8 cellular contexts compared by ENCODE assay signal in genomic region chr22:19943665-19944026, GRCh38. TPM values are rescaled to one million over a fixed set of nuclear protein-coding genes. Genes with fewer than 3 reads are reported as not detected.
DNase-seq lines count a peak whose midpoint lies in the region; ATAC-seq and TF ChIP-seq lines count a peak whose summit lies in the region.

No MANE protein-coding gene starts in this region.

- POLR2A ChIA-PET in T-cell (lab: Charles Lee), result interaction anchor here in 1 of 2 donors (0.7 kb wide), 1 partner anchor 30 kb away, joined by 5 read pairs; no protein-coding TSS in a partner anchor

- no peaks in the 10 kb centered on the region for H3K36me3 ChIP-seq in smooth muscle cell (ENCODE audit: low read depth)

- CTCF ChIA-PET in activated naive CD4-positive, alpha-beta T cell treated with anti-CD3 and anti-CD28 coated beads for 36 hours (lab: Charles Lee), result interaction anchor here (0.8 to 1.3 kb wide), 3 partner anchors 10 to 53 kb away, joined by 3 read pairs; no protein-coding TSS in a partner anchor
- CTCF ChIA-PET in T-cell (lab: Charles Lee), result interaction anchor here in 1 of 2 donors (0.6 to 0.8 kb wide), 2 partner anchors 10 to 213 kb away, joined by 3 to 4 read pairs; no protein-coding TSS in a partner anchor

- no peak overlapping the region for H3K4me3 ChIP-seq in fibroblast of villous mesenchyme (ENCODE audit: low read depth, low read length)
- no peak overlapping the region for H3K4me3 ChIP-seq in smooth muscle cell

- intact Hi-C loops in activated naive CD4-positive, alpha-beta T cell treated with anti-CD3 and anti-CD28 coated beads for 36 hours (cut with micrococcal nuclease), result no loop called here

- no peaks in the 10 kb centered on the region for H3K9me3 Mint-ChIP-seq in activated naive CD4-positive, alpha-beta T cell treated with anti-CD3 and anti-CD28 coated beads for 36 hours
- H3K9me3 Mint-ChIP-seq in T-cell, result no peaks in the 10 kb centered on the region

- H3F3A ChIP-seq in smooth muscle cell (ENCODE audit: low read depth), result peaks cover 7% of the 10 kb centered on the region

- H2AFZ ChIP-seq in smooth muscle cell (ENCODE audit: low read depth), result no peak overlapping the region

- DNase-seq in activated naive CD4-positive, alpha-beta T cell treated with anti-CD3 and anti-CD28 coated beads for 36 hours, result peak; percentile 25
- no peak for DNase-seq in activated naive CD4-positive, alpha-beta T cell treated with anti-CD3 and anti-CD28 coated beads, Interleukin-2, amount 50 U/mL, for 16 hours
- DNase-seq in T-cell, result no peak
- DNase-seq in fibroblast of villous mesenchyme (ENCODE audit: low read depth), result peak; percentile 80
- DNase-seq in smooth muscle cell (lab: John Stamatoyannopoulos, UW; ENCODE audit: unreplicated experiment), result no peak
- DNase-seq in KG1 (lab: John Stamatoyannopoulos, UW), result no peak
- no peak for DNase-seq in activated CD8-positive, alpha-beta memory T cell treated with anti-CD3 and anti-CD28 coated beads, Interleukin-2, amount 50 U/mL, for 48 hours

- H3K36me3 Mint-ChIP-seq in activated naive CD4-positive, alpha-beta T cell treated with anti-CD3 and anti-CD28 coated beads for 36 hours (ENCODE audit: low read depth), result peaks cover 12% of the 10 kb centered on the region
- no peaks in the 10 kb centered on the region for H3K36me3 Mint-ChIP-seq in T-cell

- H3K79me2 ChIP-seq in smooth muscle cell (ENCODE audit: low read depth), result no peaks in the 10 kb centered on the region

- H3K4me3 Mint-ChIP-seq in activated naive CD4-positive, alpha-beta T cell treated with anti-CD3 and anti-CD28 coated beads for 36 hours, result peak overlapping the region; percentile 32
- peak overlapping the region in 2 of 3 donors; percentile 43 to 95 for H3K4me3 Mint-ChIP-seq in T-cell

- TF ChIP-seq CTCF in fibroblast of villous mesenchyme (IDR thresholded peaks at IDR 0.05; ENCODE audit: insufficient read depth, low read depth, low read length) (peak; percentile 20), smooth muscle cell (IDR thresholded peaks at IDR 0.05; ENCODE audit: borderline replicate concordance, insufficient read depth, poor library complexity, severe bottlenecking) (no peak)

- no peaks in the 10 kb centered on the region for H3K27me3 ChIP-seq in smooth muscle cell (ENCODE audit: low read depth)

- H4K20me1 ChIP-seq in smooth muscle cell (ENCODE audit: low read depth), result no peaks in the 10 kb centered on the region

- peaks cover 15% of the 10 kb centered on the region for H3K4me1 ChIP-seq in smooth muscle cell (ENCODE audit: low read depth)

- WGBS in smooth muscle cell (ENCODE audit: low lambda C conversion rate), result 30% methylated on average over 3 of the region's 3 CpGs

- ATAC-seq in T-cell (replicated peaks in 1 of 4), result no peak
- ATAC-seq in GM21619 (IDR thresholded peaks at IDR 0.05; ENCODE audit: unreplicated experiment), result no peak

- H3K9ac ChIP-seq in smooth muscle cell (ENCODE audit: low read depth), result no peak overlapping the region

- H3K27me3 Mint-ChIP-seq in activated naive CD4-positive, alpha-beta T cell treated with anti-CD3 and anti-CD28 coated beads for 36 hours (ENCODE audit: low read depth), result no peaks in the 10 kb centered on the region
- H3K27me3 Mint-ChIP-seq in T-cell, result no peaks in the 10 kb centered on the region

- H3K9me3 ChIP-seq in smooth muscle cell (replicated peaks; ENCODE audit: low read depth), result no peaks in the 10 kb centered on the region

- H3K4me1 Mint-ChIP-seq in activated naive CD4-positive, alpha-beta T cell treated with anti-CD3 and anti-CD28 coated beads for 36 hours (ENCODE audit: low read depth), result peaks cover 40% of the 10 kb centered on the region
- H3K4me1 Mint-ChIP-seq in T-cell, result peaks cover 51 to 60% (median 53%) of the 10 kb centered on the region in 3 donors

- peak overlapping the region; percentile 28 for H3K27ac Mint-ChIP-seq in activated naive CD4-positive, alpha-beta T cell treated with anti-CD3 and anti-CD28 coated beads for 36 hours
- H3K27ac Mint-ChIP-seq in T-cell, result peak overlapping the region; percentile 65 to 84

- peak overlapping the region; percentile 54 for H3K4me2 ChIP-seq in smooth muscle cell

- H3K27ac ChIP-seq in smooth muscle cell (ENCODE audit: low read depth), result peak overlapping the region; percentile 89

RNA-seq across cellular contexts. Expression of gene TXNRD2, which starts 2.0 kb away (rescaled TPM):
- total RNA-seq in activated naive CD4-positive, alpha-beta T cell treated with anti-CD3 and anti-CD28 coated beads for 36 hours, result 10 to 100 TPM; 22.9 to 23.6 TPM
- total RNA-seq in T-cell (10 to 100 TPM; 26.5 to 47.4 (median 28.7) TPM), fibroblast of villous mesenchyme (34.8 and 39.3 TPM in 2 replicates), smooth muscle cell (0.36 TPM in 1 of 2 replicates, not detected in the other)
- 0.99 and 3.2 TPM in 2 replicates for polyA plus RNA-seq in smooth muscle cell

RNA-seq across cellular contexts. Expression of gene COMT, which starts 2.1 kb away (rescaled TPM):
- total RNA-seq in activated naive CD4-positive, alpha-beta T cell treated with anti-CD3 and anti-CD28 coated beads for 36 hours, result 10 to 100 TPM; 53.7 to 56.8 TPM
- total RNA-seq in T-cell (10 to 100 TPM; 30.6 to 53.1 (median 50.5) TPM), fibroblast of villous mesenchyme (173 and 236 TPM in 2 replicates), smooth muscle cell (4.1 and 9.9 TPM in 2 replicates)
- polyA plus RNA-seq in smooth muscle cell, result 6.2 and 34.1 TPM in 2 replicates

Comparison
In these comparisons a context has a peak if more than half of its experiments do, and no peak if none do; other contexts are left out.
1. DNase-seq: peak in activated naive CD4-positive, alpha-beta T cell treated with anti-CD3 and anti-CD28 coated beads for 36 hours (single experiment) and fibroblast of villous mesenchyme (single experiment); none in activated naive CD4-positive, alpha-beta T cell treated with anti-CD3 and anti-CD28 coated beads, Interleukin-2, amount 50 U/mL, for 16 hours (single experiment), T-cell (0 of 34), smooth muscle cell (single experiment), KG1 (single experiment) and activated CD8-positive, alpha-beta memory T cell treated with anti-CD3 and anti-CD28 coated beads, Interleukin-2, amount 50 U/mL, for 48 hours (single experiment).
2. RNA of gene TXNRD2, which starts 2.0 kb away (total RNA-seq): 34.8 to 39.3 TPM in fibroblast of villous mesenchyme, 26.5 to 47.4 TPM in T-cell and 22.9 to 23.6 TPM in activated naive CD4-positive, alpha-beta T cell treated with anti-CD3 and anti-CD28 coated beads for 36 hours; 0.36 TPM in smooth muscle cell; every median in the first group is over 10 times any median in the second.